ENCODE assay signal across 31 cellular contexts in genomic region chr2:161335626-161336025, GRCh38.
"Had no signal": no experiment of that assay in that cellular context is flagged by ENCODE, and none has a peak within 500 bp of the region (broad histone marks: within the 10 kb centered on the region; RNA-seq: fewer than 3 reads in every experiment).

No MANE protein-coding gene starts in this region.

- ATAC-seq: activated CD8-positive, alpha-beta memory T cell treated with anti-CD3 and anti-CD28 coated beads, Interleukin-2, amount 10 ng/mL, durations not matched to agents 7 days and 5 days; activated CD8-positive, alpha-beta T cell treated with anti-CD3 and anti-CD28 coated beads for 36 hours; activated naive CD8-positive, alpha-beta T cell treated with anti-CD3 and anti-CD28 coated beads, Interleukin-2, amount 50 U/mL, for 24 hours; T-cell; T-helper 17 cell had no signal

- H3K4me1 Mint-ChIP-seq: activated naive CD8-positive, alpha-beta T cell treated with anti-CD3 and anti-CD28 coated beads, Interleukin-2, amount 10 ng/mL, durations not matched to agents 7 days and 5 days; brain had no signal

- H3K4me3 Mint-ChIP-seq: activated B cell treated with CpG ODN at 0.5 μM for 24 hours; activated CD4-positive, alpha-beta memory T cell treated with anti-CD3 and anti-CD28 coated beads for 36 hours; activated CD4-positive, alpha-beta T cell treated with anti-CD3 and anti-CD28 coated beads, Interleukin-2, amount 10 ng/mL, durations not matched to agents 24 days and 14 days; activated CD8-positive, alpha-beta memory T cell treated with anti-CD3 and anti-CD28 coated beads, Interleukin-2, amount 10 ng/mL, durations not matched to agents 7 days and 5 days; activated CD8-positive, alpha-beta T cell treated with anti-CD3 and anti-CD28 coated beads for 36 hours; activated naive CD4-positive, alpha-beta T cell treated with anti-CD3 and anti-CD28 coated beads, Interleukin-2, amount 10 ng/mL, durations not matched to agents 7 days and 5 days; activated naive CD4-positive, alpha-beta T cell treated with anti-CD3 and anti-CD28 coated beads, Interleukin-2, amount 50 U/mL, for 24 hours; activated naive CD8-positive, alpha-beta T cell; activated naive CD8-positive, alpha-beta T cell treated with anti-CD3 and anti-CD28 coated beads, Interleukin-2, amount 10 ng/mL, durations not matched to agents 7 days and 5 days; activated naive CD8-positive, alpha-beta T cell treated with anti-CD3 and anti-CD28 coated beads, Interleukin-2, amount 50 U/mL, for 24 hours; activated T-cell treated with anti-CD3 and anti-CD28 coated beads, Interleukin-2, amount 50 U/mL, for 24 hours; brain; central memory CD8-positive, alpha-beta T cell; T-cell; T-helper 17 cell had no signal

- H3K9me3 Mint-ChIP-seq: activated B cell treated with CpG ODN at 0.5 μM for 24 hours; activated CD4-positive, alpha-beta memory T cell treated with anti-CD3 and anti-CD28 coated beads for 36 hours; activated CD4-positive, alpha-beta T cell treated with anti-CD3 and anti-CD28 coated beads, Interleukin-2, amount 10 ng/mL, durations not matched to agents 24 days and 14 days; activated naive CD4-positive, alpha-beta T cell treated with anti-CD3 and anti-CD28 coated beads, Interleukin-2, amount 50 U/mL, for 24 hours; activated naive CD8-positive, alpha-beta T cell treated with anti-CD3 and anti-CD28 coated beads, Interleukin-2, amount 10 ng/mL, durations not matched to agents 7 days and 5 days; activated naive CD8-positive, alpha-beta T cell treated with anti-CD3 and anti-CD28 coated beads, Interleukin-2, amount 50 U/mL, for 24 hours; activated T-cell treated with anti-CD3 and anti-CD28 coated beads, Interleukin-2, amount 50 U/mL, for 24 hours; activated T-helper 2 cell treated with anti-CD3 and anti-CD28 coated beads, Interferon-gamma antibody, Interleukin-2, Interleukin-4, amounts not matched to agents 10 μg/mL and 5 μg/mL and 100 μg/mL, durations not matched to agents 14 hours and 24 hours and 36 hours; central memory CD8-positive, alpha-beta T cell; T-cell had no signal

- FAIRE-seq: bronchial epithelial cell, TTC549 had no signal

- H3K27ac Mint-ChIP-seq: activated B cell treated with CpG ODN at 0.5 μM for 24 hours; activated CD4-positive, alpha-beta memory T cell treated with anti-CD3 and anti-CD28 coated beads for 36 hours; activated CD4-positive, alpha-beta T cell treated with anti-CD3 and anti-CD28 coated beads, Interleukin-2, amount 10 ng/mL, durations not matched to agents 24 days and 14 days; activated CD8-positive, alpha-beta memory T cell treated with anti-CD3 and anti-CD28 coated beads, Interleukin-2, amount 10 ng/mL, durations not matched to agents 7 days and 5 days; activated CD8-positive, alpha-beta T cell treated with anti-CD3 and anti-CD28 coated beads for 36 hours; activated naive CD4-positive, alpha-beta T cell treated with anti-CD3 and anti-CD28 coated beads, Interleukin-2, amount 10 ng/mL, durations not matched to agents 7 days and 5 days; activated naive CD4-positive, alpha-beta T cell treated with anti-CD3 and anti-CD28 coated beads, Interleukin-2, amount 50 U/mL, for 24 hours; activated naive CD8-positive, alpha-beta T cell; activated naive CD8-positive, alpha-beta T cell treated with anti-CD3 and anti-CD28 coated beads, Interleukin-2, amount 10 ng/mL, durations not matched to agents 7 days and 5 days; activated naive CD8-positive, alpha-beta T cell treated with anti-CD3 and anti-CD28 coated beads, Interleukin-2, amount 50 U/mL, for 24 hours; activated T-cell treated with anti-CD3 and anti-CD28 coated beads, Interleukin-2, amount 50 U/mL, for 24 hours; activated T-helper 2 cell treated with anti-CD3 and anti-CD28 coated beads, Interferon-gamma antibody, Interleukin-2, Interleukin-4, amounts not matched to agents 10 μg/mL and 5 μg/mL and 100 μg/mL, durations not matched to agents 14 hours and 24 hours and 36 hours; brain; T-cell had no signal

- H3K27me3 Mint-ChIP-seq: activated B cell treated with CpG ODN at 0.5 μM for 24 hours; activated CD4-positive, alpha-beta memory T cell treated with anti-CD3 and anti-CD28 coated beads for 36 hours; activated CD4-positive, alpha-beta T cell treated with anti-CD3 and anti-CD28 coated beads, Interleukin-2, amount 10 ng/mL, durations not matched to agents 24 days and 14 days; activated CD8-positive, alpha-beta memory T cell treated with anti-CD3 and anti-CD28 coated beads, Interleukin-2, amount 10 ng/mL, durations not matched to agents 7 days and 5 days; activated CD8-positive, alpha-beta T cell treated with anti-CD3 and anti-CD28 coated beads for 36 hours; activated naive CD4-positive, alpha-beta T cell treated with anti-CD3 and anti-CD28 coated beads, Interleukin-2, amount 10 ng/mL, durations not matched to agents 7 days and 5 days; activated naive CD4-positive, alpha-beta T cell treated with anti-CD3 and anti-CD28 coated beads, Interleukin-2, amount 50 U/mL, for 24 hours; activated naive CD8-positive, alpha-beta T cell; activated naive CD8-positive, alpha-beta T cell treated with anti-CD3 and anti-CD28 coated beads, Interleukin-2, amount 10 ng/mL, durations not matched to agents 7 days and 5 days; activated naive CD8-positive, alpha-beta T cell treated with anti-CD3 and anti-CD28 coated beads, Interleukin-2, amount 50 U/mL, for 24 hours; activated T-cell treated with anti-CD3 and anti-CD28 coated beads, Interleukin-2, amount 50 U/mL, for 24 hours; brain; central memory CD8-positive, alpha-beta T cell; T-cell; T-helper 17 cell had no signal

- DNase-seq: activated B cell treated with CpG ODN at 0.5 μM for 24 hours; activated CD4-positive, alpha-beta memory T cell treated with anti-CD3 and anti-CD28 coated beads for 36 hours; activated CD4-positive, alpha-beta T cell treated with anti-CD3 and anti-CD28 coated beads for 4 hours; activated CD4-positive, alpha-beta T cell treated with anti-CD3 and anti-CD28 coated beads, Interleukin-2, amount 10 ng/mL, durations not matched to agents 24 days and 14 days; activated CD4-positive, alpha-beta T cell treated with anti-CD3 and anti-CD28 coated beads, Interleukin-2, amount 50 U/mL, for 1 hour; activated CD4-positive, alpha-beta T cell treated with anti-CD3 and anti-CD28 coated beads, Interleukin-2, amount 50 U/mL, for 4 hours; activated CD4-positive, CD25-positive, alpha-beta regulatory T cell treated with anti-CD3 and anti-CD28 coated beads, Interleukin-2, amount 50 U/mL, for 72 hours; activated CD8-positive, alpha-beta memory T cell treated with anti-CD3 and anti-CD28 coated beads, Interleukin-2, amount 10 ng/mL, durations not matched to agents 7 days and 5 days; activated CD8-positive, alpha-beta memory T cell treated with anti-CD3 and anti-CD28 coated beads, Interleukin-2, amount 50 U/mL, for 48 hours; activated CD8-positive, alpha-beta T cell treated with anti-CD3 and anti-CD28 coated beads for 36 hours; activated effector memory CD4-positive, alpha-beta T cell treated with Interleukin-2 at 50 U/mL for 16 hours; activated gamma-delta T cell; activated naive CD4-positive, alpha-beta T cell treated with anti-CD3 and anti-CD28 coated beads, Interleukin-2, amount 10 ng/mL, durations not matched to agents 7 days and 5 days; activated naive CD4-positive, alpha-beta T cell treated with Interleukin-2 at 50 U/mL for 16 hours; activated naive CD8-positive, alpha-beta T cell treated with anti-CD3 and anti-CD28 coated beads, Interleukin-2, amount 10 ng/mL, durations not matched to agents 7 days and 5 days; activated naive CD8-positive, alpha-beta T cell treated with anti-CD3 and anti-CD28 coated beads, Interleukin-2, amount 50 U/mL, for 24 hours; activated T-cell treated with anti-CD3 and anti-CD28 coated beads, Interleukin-2, amount 50 U/mL, for 24 hours; activated T-cell treated with anti-CD3 and anti-CD28 coated beads, Interleukin-2, amount 50 U/mL, for 48 hours; amygdala; anterior cingulate cortex; caudate nucleus; cerebellar nuclear complex; T-cell; T-helper 17 cell had no signal
